In genomic region chr2:44943693-44944101, GRCh38 we compare ENCODE assay signal across 1 cellular context.
TF ChIP-seq lines count a peak whose summit lies in the region.

No MANE protein-coding gene starts in this region.

TF ChIP-seq in H1, 55 proteins besides CTCF, POLR2A, EP300 and RAD21:
- TF ChIP-seq MAX (IDR thresholded peaks at IDR 0.05) (no peak), TEAD4 (IDR thresholded peaks at IDR 0.05; ENCODE audit: low read depth, low read length) (no peak), SP4 (IDR thresholded peaks at IDR 0.05; ENCODE audit: low read length) (no peak), CHD1 (IDR thresholded peaks at IDR 0.05; ENCODE audit: low read depth, low read length) (no peak), HDAC6 (IDR thresholded peaks at IDR 0.05; ENCODE audit: low read depth, low read length) (no peak), BACH1 (IDR thresholded peaks at IDR 0.05; ENCODE audit: low read length) (no peak), SIN3A (conservative IDR thresholded peaks at IDR 0.05 in 1 of 2, IDR thresholded peaks at IDR 0.05 in 1 of 2; ENCODE audit: low read depth in 1 of 2, low read length in 2 of 2) (0 out of 4 replicates have a peak, but pooled peaks of 1 of the 2 experiments have one; percentile 23), EGR1 (IDR thresholded peaks at IDR 0.05; ENCODE audit: borderline replicate concordance, low read depth, low read length) (peak; percentile 12; the same call in 1 of the 2 replicates), CTBP2 (IDR thresholded peaks at IDR 0.05; ENCODE audit: borderline replicate concordance, insufficient read depth, insufficient read length, low read length) (no peak), CBX5 (IDR thresholded peaks at IDR 0.05; ENCODE audit: low read depth, low read length) (no peak), TAF7 (optimal IDR thresholded peaks at IDR 0.05; ENCODE audit: borderline replicate concordance, low read depth, low read length) (no peak), NRF1 (IDR thresholded peaks at IDR 0.05; ENCODE audit: low read depth, low read length) (no peak), CHD2 (IDR thresholded peaks at IDR 0.05; ENCODE audit: low read length) (no peak), SIX5 (IDR thresholded peaks at IDR 0.05; ENCODE audit: low read depth, low read length) (no peak), SRF (IDR thresholded peaks at IDR 0.05; ENCODE audit: low read depth, low read length) (no peak), RBBP5 (IDR thresholded peaks at IDR 0.05; ENCODE audit: borderline replicate concordance, low read depth, low read length) (no peak; the same call in 1 of the 2 replicates), SP2 (IDR thresholded peaks at IDR 0.05; ENCODE audit: low read length) (no peak), RNF2 (IDR thresholded peaks at IDR 0.05; ENCODE audit: borderline replicate concordance, low read depth, low read length, missing control alignments, poor library complexity, severe bottlenecking) (peak; percentile 24), ATF3 (IDR thresholded peaks at IDR 0.05; ENCODE audit: insufficient read depth, low read depth, low read length) (no peak)
